ENCODE assay signal across 1 cellular context in the genomic region with DNA sequence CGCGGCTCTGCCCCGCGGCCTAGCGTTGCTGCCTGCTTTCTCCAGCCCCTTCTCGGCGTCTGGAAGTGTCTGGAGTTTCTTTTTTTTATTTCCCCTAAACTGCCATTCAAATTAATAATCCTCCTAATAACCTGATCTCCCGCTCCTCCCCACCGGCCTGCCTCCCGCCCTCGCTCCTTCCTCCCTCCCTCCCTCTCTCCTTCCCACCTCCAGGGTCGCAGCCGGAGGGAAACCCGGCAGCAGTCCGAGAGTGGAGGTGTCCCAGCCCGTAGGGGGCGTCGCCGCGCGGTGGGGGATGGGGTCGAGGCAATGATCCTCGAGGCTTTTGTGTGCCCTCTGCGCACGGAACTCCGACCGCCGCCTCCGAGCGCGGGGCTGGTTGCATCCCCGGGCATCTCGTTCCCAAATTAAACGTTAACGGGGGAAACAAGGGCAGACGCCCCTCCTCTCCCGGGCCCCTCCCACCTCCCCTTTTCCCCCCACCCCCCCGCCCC.
TF ChIP-seq lines count a peak whose summit lies in the region.

No MANE protein-coding gene starts in this region.

TF ChIP-seq in K562, 482 proteins besides CTCF, POLR2A, EP300 and RAD21 (continued from another document and continues in another):
- TF ChIP-seq NRF1 (conservative IDR thresholded peaks at IDR 0.05 in 1 of 2, IDR thresholded peaks at IDR 0.05 in 1 of 2) (peak in 1 of 2 experiments; percentile 60; a peak in 1 of 4 replicates), NR3C1 (CRISPR knock-in tag; IDR thresholded peaks at IDR 0.05) (no peak), EP400 (IDR thresholded peaks at IDR 0.05) (peak; percentile 63), ZBED1 (IDR thresholded peaks at IDR 0.05) (0 out of 2 replicates have a peak, but pooled peaks have one; percentile 28), HCFC1 (IDR thresholded peaks at IDR 0.05; ENCODE audit: low read depth, low read length) (peak; percentile 52), FOXK2 (conservative IDR thresholded peaks at IDR 0.05 in 1 of 2, IDR thresholded peaks at IDR 0.05 in 1 of 2; ENCODE audit: low read depth in 2 of 2) (peak in 1 of 2 experiments; percentile 13; a peak in 1 of 4 replicates), ZNF263 (CRISPR knock-in tag; IDR thresholded peaks at IDR 0.05; ENCODE audit: borderline replicate concordance) (peak; percentile 84), ZNF239 (CRISPR knock-in tag; IDR thresholded peaks at IDR 0.05) (no peak), HNRNPL (IDR thresholded peaks at IDR 0.05; ENCODE audit: low read depth, low read length) (no peak), SUPT5H (IDR thresholded peaks at IDR 0.05) (peak; percentile 50; the same call in 1 of the 2 replicates), DIDO1 (tag; IDR thresholded peaks at IDR 0.05; ENCODE audit: low read depth) (no peak), ZFPM2 (CRISPR knock-in tag; IDR thresholded peaks at IDR 0.05) (no peak), BRD9 (IDR thresholded peaks at IDR 0.05; ENCODE audit: low read depth, partially characterized antibody) (peak; percentile 83), SMARCA4 (IDR thresholded peaks at IDR 0.05) (0 out of 2 replicates have a peak, but pooled peaks have one; percentile 28), ZNF75A (CRISPR knock-in tag; IDR thresholded peaks at IDR 0.05) (no peak), CREBBP (IDR thresholded peaks at IDR 0.05; ENCODE audit: low read depth, low read length) (no peak), CBFA2T3 (IDR thresholded peaks at IDR 0.05) (0 out of 2 replicates have a peak, but pooled peaks have one; percentile 10), STAG1 (CRISPR knock-in tag; IDR thresholded peaks at IDR 0.05; ENCODE audit: borderline replicate concordance) (peak; percentile 24; the same call in 1 of the 2 replicates), MTA1 (IDR thresholded peaks at IDR 0.05; ENCODE audit: borderline replicate concordance) (peak; percentile 58; the same call in 1 of the 2 replicates), MYC (IDR thresholded peaks at IDR 0.05; ENCODE audit: low read depth, low read length) (peak; percentile 78), MYC (CRISPR knock-in tag; IDR thresholded peaks at IDR 0.05; ENCODE audit: borderline replicate concordance, low read depth) (peak; percentile 61; the same call in 1 of the 2 replicates), TCF7 (IDR thresholded peaks at IDR 0.05; ENCODE audit: borderline replicate concordance) (no peak), NR4A1 (CRISPR knock-in tag; IDR thresholded peaks at IDR 0.05) (no peak), NR4A1 (tag; IDR thresholded peaks at IDR 0.05) (no peak), FIP1L1 (IDR thresholded peaks at IDR 0.05; ENCODE audit: low read depth, low read length, poor library complexity, severe bottlenecking) (peak; percentile 46), SREBF2 (CRISPR knock-in tag; IDR thresholded peaks at IDR 0.05) (no peak), MAFG (tag; conservative IDR thresholded peaks at IDR 0.05) (no peak), NFATC3 (IDR thresholded peaks at IDR 0.05) (no peak), ZNF347 (CRISPR knock-in tag; IDR thresholded peaks at IDR 0.05; ENCODE audit: low read depth) (no peak), DPF2 (IDR thresholded peaks at IDR 0.05) (peak; percentile 16; the same call in 1 of the 2 replicates)
- TF ChIP-seq, protein P1, sequence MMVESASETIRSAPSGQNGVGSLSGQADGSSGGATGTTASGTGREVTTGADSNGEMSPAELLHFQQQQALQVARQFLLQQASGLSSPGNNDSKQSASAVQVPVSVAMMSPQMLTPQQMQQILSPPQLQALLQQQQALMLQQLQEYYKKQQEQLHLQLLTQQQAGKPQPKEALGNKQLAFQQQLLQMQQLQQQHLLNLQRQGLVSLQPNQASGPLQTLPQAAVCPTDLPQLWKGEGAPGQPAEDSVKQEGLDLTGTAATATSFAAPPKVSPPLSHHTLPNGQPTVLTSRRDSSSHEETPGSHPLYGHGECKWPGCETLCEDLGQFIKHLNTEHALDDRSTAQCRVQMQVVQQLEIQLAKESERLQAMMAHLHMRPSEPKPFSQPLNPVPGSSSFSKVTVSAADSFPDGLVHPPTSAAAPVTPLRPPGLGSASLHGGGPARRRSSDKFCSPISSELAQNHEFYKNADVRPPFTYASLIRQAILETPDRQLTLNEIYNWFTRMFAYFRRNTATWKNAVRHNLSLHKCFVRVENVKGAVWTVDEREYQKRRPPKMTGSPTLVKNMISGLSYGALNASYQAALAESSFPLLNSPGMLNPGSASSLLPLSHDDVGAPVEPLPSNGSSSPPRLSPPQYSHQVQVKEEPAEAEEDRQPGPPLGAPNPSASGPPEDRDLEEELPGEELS (CRISPR knock-in tag; IDR thresholded peaks at IDR 0.05; ENCODE audit: borderline replicate concordance) = no peak
- TF ChIP-seq, protein P2, sequence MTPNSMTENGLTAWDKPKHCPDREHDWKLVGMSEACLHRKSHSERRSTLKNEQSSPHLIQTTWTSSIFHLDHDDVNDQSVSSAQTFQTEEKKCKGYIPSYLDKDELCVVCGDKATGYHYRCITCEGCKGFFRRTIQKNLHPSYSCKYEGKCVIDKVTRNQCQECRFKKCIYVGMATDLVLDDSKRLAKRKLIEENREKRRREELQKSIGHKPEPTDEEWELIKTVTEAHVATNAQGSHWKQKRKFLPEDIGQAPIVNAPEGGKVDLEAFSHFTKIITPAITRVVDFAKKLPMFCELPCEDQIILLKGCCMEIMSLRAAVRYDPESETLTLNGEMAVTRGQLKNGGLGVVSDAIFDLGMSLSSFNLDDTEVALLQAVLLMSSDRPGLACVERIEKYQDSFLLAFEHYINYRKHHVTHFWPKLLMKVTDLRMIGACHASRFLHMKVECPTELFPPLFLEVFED (CRISPR knock-in tag; conservative IDR thresholded peaks at IDR 0.05) = 0 out of 2 replicates have a peak, but pooled peaks have one; percentile 62
- TF ChIP-seq, protein P3, sequence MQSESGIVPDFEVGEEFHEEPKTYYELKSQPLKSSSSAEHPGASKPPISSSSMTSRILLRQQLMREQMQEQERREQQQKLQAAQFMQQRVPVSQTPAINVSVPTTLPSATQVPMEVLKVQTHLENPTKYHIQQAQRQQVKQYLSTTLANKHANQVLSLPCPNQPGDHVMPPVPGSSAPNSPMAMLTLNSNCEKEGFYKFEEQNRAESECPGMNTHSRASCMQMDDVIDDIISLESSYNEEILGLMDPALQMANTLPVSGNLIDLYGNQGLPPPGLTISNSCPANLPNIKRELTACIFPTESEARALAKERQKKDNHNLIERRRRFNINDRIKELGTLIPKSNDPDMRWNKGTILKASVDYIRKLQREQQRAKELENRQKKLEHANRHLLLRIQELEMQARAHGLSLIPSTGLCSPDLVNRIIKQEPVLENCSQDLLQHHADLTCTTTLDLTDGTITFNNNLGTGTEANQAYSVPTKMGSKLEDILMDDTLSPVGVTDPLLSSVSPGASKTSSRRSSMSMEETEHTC (IDR thresholded peaks at IDR 0.05) = 0 out of 2 replicates have a peak, but pooled peaks have one; percentile 14
- TF ChIP-seq, protein P4, sequence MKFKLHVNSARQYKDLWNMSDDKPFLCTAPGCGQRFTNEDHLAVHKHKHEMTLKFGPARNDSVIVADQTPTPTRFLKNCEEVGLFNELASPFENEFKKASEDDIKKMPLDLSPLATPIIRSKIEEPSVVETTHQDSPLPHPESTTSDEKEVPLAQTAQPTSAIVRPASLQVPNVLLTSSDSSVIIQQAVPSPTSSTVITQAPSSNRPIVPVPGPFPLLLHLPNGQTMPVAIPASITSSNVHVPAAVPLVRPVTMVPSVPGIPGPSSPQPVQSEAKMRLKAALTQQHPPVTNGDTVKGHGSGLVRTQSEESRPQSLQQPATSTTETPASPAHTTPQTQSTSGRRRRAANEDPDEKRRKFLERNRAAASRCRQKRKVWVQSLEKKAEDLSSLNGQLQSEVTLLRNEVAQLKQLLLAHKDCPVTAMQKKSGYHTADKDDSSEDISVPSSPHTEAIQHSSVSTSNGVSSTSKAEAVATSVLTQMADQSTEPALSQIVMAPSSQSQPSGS (CRISPR knock-in tag; IDR thresholded peaks at IDR 0.05) = no peak
- TF ChIP-seq, protein P5, sequence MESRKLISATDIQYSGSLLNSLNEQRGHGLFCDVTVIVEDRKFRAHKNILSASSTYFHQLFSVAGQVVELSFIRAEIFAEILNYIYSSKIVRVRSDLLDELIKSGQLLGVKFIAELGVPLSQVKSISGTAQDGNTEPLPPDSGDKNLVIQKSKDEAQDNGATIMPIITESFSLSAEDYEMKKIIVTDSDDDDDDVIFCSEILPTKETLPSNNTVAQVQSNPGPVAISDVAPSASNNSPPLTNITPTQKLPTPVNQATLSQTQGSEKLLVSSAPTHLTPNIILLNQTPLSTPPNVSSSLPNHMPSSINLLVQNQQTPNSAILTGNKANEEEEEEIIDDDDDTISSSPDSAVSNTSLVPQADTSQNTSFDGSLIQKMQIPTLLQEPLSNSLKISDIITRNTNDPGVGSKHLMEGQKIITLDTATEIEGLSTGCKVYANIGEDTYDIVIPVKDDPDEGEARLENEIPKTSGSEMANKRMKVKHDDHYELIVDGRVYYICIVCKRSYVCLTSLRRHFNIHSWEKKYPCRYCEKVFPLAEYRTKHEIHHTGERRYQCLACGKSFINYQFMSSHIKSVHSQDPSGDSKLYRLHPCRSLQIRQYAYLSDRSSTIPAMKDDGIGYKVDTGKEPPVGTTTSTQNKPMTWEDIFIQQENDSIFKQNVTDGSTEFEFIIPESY (CRISPR knock-in tag; IDR thresholded peaks at IDR 0.05) = no peak
- TF ChIP-seq, protein P6, sequence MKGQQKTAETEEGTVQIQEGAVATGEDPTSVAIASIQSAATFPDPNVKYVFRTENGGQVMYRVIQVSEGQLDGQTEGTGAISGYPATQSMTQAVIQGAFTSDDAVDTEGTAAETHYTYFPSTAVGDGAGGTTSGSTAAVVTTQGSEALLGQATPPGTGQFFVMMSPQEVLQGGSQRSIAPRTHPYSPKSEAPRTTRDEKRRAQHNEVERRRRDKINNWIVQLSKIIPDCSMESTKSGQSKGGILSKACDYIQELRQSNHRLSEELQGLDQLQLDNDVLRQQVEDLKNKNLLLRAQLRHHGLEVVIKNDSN (CRISPR knock-in tag; IDR thresholded peaks at IDR 0.05) = no peak
- TF ChIP-seq, protein P7, sequence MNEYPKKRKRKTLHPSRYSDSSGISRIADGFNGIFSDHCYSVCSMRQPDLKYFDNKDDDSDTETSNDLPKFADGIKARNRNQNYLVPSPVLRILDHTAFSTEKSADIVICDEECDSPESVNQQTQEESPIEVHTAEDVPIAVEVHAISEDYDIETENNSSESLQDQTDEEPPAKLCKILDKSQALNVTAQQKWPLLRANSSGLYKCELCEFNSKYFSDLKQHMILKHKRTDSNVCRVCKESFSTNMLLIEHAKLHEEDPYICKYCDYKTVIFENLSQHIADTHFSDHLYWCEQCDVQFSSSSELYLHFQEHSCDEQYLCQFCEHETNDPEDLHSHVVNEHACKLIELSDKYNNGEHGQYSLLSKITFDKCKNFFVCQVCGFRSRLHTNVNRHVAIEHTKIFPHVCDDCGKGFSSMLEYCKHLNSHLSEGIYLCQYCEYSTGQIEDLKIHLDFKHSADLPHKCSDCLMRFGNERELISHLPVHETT (CRISPR knock-in tag; conservative IDR thresholded peaks at IDR 0.05 in 1 of 2, IDR thresholded peaks at IDR 0.05 in 1 of 2) = peak in 1 of 2 experiments; percentile 79; a peak in 1 of 4 replicates
- TF ChIP-seq, protein P8, sequence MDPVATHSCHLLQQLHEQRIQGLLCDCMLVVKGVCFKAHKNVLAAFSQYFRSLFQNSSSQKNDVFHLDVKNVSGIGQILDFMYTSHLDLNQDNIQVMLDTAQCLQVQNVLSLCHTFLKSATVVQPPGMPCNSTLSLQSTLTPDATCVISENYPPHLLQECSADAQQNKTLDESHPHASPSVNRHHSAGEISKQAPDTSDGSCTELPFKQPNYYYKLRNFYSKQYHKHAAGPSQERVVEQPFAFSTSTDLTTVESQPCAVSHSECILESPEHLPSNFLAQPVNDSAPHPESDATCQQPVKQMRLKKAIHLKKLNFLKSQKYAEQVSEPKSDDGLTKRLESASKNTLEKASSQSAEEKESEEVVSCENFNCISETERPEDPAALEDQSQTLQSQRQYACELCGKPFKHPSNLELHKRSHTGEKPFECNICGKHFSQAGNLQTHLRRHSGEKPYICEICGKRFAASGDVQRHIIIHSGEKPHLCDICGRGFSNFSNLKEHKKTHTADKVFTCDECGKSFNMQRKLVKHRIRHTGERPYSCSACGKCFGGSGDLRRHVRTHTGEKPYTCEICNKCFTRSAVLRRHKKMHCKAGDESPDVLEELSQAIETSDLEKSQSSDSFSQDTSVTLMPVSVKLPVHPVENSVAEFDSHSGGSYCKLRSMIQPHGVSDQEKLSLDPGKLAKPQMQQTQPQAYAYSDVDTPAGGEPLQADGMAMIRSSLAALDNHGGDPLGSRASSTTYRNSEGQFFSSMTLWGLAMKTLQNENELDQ (CRISPR knock-in tag; IDR thresholded peaks at IDR 0.05; ENCODE audit: borderline replicate concordance) = no peak
- TF ChIP-seq, protein P9, sequence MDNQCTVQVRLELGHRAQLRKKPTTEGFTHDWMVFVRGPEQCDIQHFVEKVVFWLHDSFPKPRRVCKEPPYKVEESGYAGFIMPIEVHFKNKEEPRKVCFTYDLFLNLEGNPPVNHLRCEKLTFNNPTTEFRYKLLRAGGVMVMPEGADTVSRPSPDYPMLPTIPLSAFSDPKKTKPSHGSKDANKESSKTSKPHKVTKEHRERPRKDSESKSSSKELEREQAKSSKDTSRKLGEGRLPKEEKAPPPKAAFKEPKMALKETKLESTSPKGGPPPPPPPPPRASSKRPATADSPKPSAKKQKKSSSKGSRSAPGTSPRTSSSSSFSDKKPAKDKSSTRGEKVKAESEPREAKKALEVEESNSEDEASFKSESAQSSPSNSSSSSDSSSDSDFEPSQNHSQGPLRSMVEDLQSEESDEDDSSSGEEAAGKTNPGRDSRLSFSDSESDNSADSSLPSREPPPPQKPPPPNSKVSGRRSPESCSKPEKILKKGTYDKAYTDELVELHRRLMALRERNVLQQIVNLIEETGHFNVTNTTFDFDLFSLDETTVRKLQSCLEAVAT (IDR thresholded peaks at IDR 0.05) = peak; percentile 79 to 81; a peak in 3 of 4 replicates
- TF ChIP-seq, protein P10, sequence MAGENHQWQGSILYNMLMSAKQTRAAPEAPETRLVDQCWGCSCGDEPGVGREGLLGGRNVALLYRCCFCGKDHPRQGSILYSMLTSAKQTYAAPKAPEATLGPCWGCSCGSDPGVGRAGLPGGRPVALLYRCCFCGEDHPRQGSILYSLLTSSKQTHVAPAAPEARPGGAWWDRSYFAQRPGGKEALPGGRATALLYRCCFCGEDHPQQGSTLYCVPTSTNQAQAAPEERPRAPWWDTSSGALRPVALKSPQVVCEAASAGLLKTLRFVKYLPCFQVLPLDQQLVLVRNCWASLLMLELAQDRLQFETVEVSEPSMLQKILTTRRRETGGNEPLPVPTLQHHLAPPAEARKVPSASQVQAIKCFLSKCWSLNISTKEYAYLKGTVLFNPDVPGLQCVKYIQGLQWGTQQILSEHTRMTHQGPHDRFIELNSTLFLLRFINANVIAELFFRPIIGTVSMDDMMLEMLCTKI (IDR thresholded peaks at IDR 0.05; ENCODE audit: partially characterized antibody) = no peak
- TF ChIP-seq, protein P11, sequence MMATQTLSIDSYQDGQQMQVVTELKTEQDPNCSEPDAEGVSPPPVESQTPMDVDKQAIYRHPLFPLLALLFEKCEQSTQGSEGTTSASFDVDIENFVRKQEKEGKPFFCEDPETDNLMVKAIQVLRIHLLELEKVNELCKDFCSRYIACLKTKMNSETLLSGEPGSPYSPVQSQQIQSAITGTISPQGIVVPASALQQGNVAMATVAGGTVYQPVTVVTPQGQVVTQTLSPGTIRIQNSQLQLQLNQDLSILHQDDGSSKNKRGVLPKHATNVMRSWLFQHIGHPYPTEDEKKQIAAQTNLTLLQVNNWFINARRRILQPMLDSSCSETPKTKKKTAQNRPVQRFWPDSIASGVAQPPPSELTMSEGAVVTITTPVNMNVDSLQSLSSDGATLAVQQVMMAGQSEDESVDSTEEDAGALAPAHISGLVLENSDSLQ (IDR thresholded peaks at IDR 0.05) = 0 out of 2 replicates have a peak, but pooled peaks have one; percentile 3
